In genomic region chr19:50510121-50510670, GRCh38 we compare ENCODE assay signal across 8 cellular contexts. TPM values are rescaled to one million over a fixed set of nuclear protein-coding genes. Genes with fewer than 3 reads are reported as not detected.
A peak's percentile ranks its signal among the peaks of the same experiment; 100 is the strongest.
DNase-seq lines count a peak whose midpoint lies in the region; ATAC-seq and TF ChIP-seq lines count a peak whose summit lies in the region.

No MANE protein-coding gene starts in this region.

- H3K27ac Mint-ChIP-seq in dendritic cell treated with granulocyte-macrophage colony-stimulating factor and Interleukin-4, amounts not matched to agents 40 ng/mL and 50 ng/mL, for 4 days, result peak overlapping the region; percentile 84

- no peak overlapping the region for H2AFZ ChIP-seq in Karpas-422 (ENCODE audit: low read length)

- no peak for TF ChIP-seq CTCF in AG04449 (IDR thresholded peaks at IDR 0.05; ENCODE audit: insufficient read depth, low read length, missing control alignments)

- POLR2A ChIA-PET in AG04449 (lab: Yijun Ruan, JAX), result interaction anchor here (0.8 to 1.0 kb wide), 2 partner anchors 9 to 67 kb away, joined by 4 to 6 read pairs; no protein-coding TSS in a partner anchor

- H3K9me3 Mint-ChIP-seq in dendritic cell treated with granulocyte-macrophage colony-stimulating factor and Interleukin-4, amounts not matched to agents 40 ng/mL and 50 ng/mL, for 4 days, result no peaks in the 10 kb centered on the region

- DNase-seq in AG04449 (ENCODE audit: low read depth, low spot score) (no peak), Karpas-422 (no peak), myocyte (ENCODE audit: low read depth) (peak; percentile 10), A172 (ENCODE audit: low spot score) (no peak)
- DNase-seq in stimulated activated CD4-positive, alpha-beta T cell treated with anti-CD3 and anti-CD28 coated beads, Interleukin-2, amount 100 ng/mL, for 24 hours, result no peak

- H3K36me3 ChIP-seq in Karpas-422 (ENCODE audit: insufficient read depth, low read length), result no peaks in the 10 kb centered on the region

- H3K36me3 Mint-ChIP-seq in dendritic cell treated with granulocyte-macrophage colony-stimulating factor and Interleukin-4, amounts not matched to agents 40 ng/mL and 50 ng/mL, for 4 days (ENCODE audit: low read depth), result peaks cover 53% of the 10 kb centered on the region

- H3K27me3 Mint-ChIP-seq in dendritic cell treated with granulocyte-macrophage colony-stimulating factor and Interleukin-4, amounts not matched to agents 40 ng/mL and 50 ng/mL, for 4 days, result peaks cover 18% of the 10 kb centered on the region

- intact Hi-C loops in dendritic cell treated with granulocyte-macrophage colony-stimulating factor and Interleukin-4, amounts not matched to agents 40 ng/mL and 50 ng/mL, for 4 days (cut with micrococcal nuclease), result no loop called here

- H3K4me1 Mint-ChIP-seq in dendritic cell treated with granulocyte-macrophage colony-stimulating factor and Interleukin-4, amounts not matched to agents 40 ng/mL and 50 ng/mL, for 4 days (ENCODE audit: low read depth), result peaks cover 42% of the 10 kb centered on the region

- H3K4me1 ChIP-seq in Karpas-422 (ENCODE audit: low read length), result peaks cover 16% of the 10 kb centered on the region

- peak overlapping the region; percentile 89 for H3K4me3 ChIP-seq in AG04449 (ENCODE audit: low read depth, low read length)
- H3K4me3 ChIP-seq in Karpas-422 (ENCODE audit: low read length), result peak overlapping the region; percentile 77

- peak overlapping the region; percentile 78 for H3K4me2 ChIP-seq in Karpas-422 (ENCODE audit: low read depth, low read length, poor library complexity, severe bottlenecking)

- H3K27ac ChIP-seq in Karpas-422 (ENCODE audit: low read length), result no peak overlapping the region; the same call in 1 of the 2 replicates

- H3K79me2 ChIP-seq in Karpas-422 (ENCODE audit: low read length), result no peaks in the 10 kb centered on the region; the same call in 1 of the 2 replicates

- CTCF ChIA-PET in AG04449 (lab: Yijun Ruan, JAX), result interaction anchor here (0.9 to 3.2 kb wide), 5 partner anchors 23 to 412 kb away, joined by 3 to 17 read pairs (median 3); no protein-coding TSS in a partner anchor

- ATAC-seq in GM18870 (IDR thresholded peaks at IDR 0.05; ENCODE audit: unreplicated experiment) (no peak), GM21619 (IDR thresholded peaks at IDR 0.05; ENCODE audit: unreplicated experiment) (no peak)

- peak overlapping the region; percentile 78 for H3K9ac ChIP-seq in Karpas-422 (ENCODE audit: low read length)

- no peaks in the 10 kb centered on the region for H4K20me1 ChIP-seq in Karpas-422 (ENCODE audit: insufficient read depth, low read depth, low read length)

- H3K9me2 ChIP-seq in Karpas-422 (replicated peaks; ENCODE audit: insufficient read depth, low read length), result no peaks in the 10 kb centered on the region

- H3K27me3 ChIP-seq in Karpas-422 (ENCODE audit: low read length), result no peaks in the 10 kb centered on the region

- peak overlapping the region; percentile 72 for H3K4me3 Mint-ChIP-seq in dendritic cell treated with granulocyte-macrophage colony-stimulating factor and Interleukin-4, amounts not matched to agents 40 ng/mL and 50 ng/mL, for 4 days

- no peaks in the 10 kb centered on the region for H3K9me3 ChIP-seq in Karpas-422 (ENCODE audit: low read length)

RNA-seq across cellular contexts. Expression of gene JOSD2, which starts 0.8 kb away (rescaled TPM):
- total RNA-seq in Karpas-422 (2014; rRNA removed; shearing (Covaris generic); ENCODE audit: low replicate concordance), result 15.8 and 42.3 TPM in 2 replicates
- 29.8 and 39.9 TPM in 2 replicates for total RNA-seq in myocyte
- 68.9 TPM for polyA plus RNA-seq in myocyte (2012)
- total RNA-seq in A172 (2014; rRNA removed; shearing (Covaris generic)), result 38.4 and 44.4 TPM in 2 replicates

RNA-seq across cellular contexts. Expression of gene ASPDH, which starts 3.5 kb away (rescaled TPM):
- not detected in 2 replicates for total RNA-seq in Karpas-422 (2014; rRNA removed; shearing (Covaris generic); ENCODE audit: low replicate concordance)
- not detected in 2 replicates for total RNA-seq in myocyte
- 0.45 TPM for polyA plus RNA-seq in myocyte (2012)
- 0.36 TPM in 1 of 2 replicates, not detected in the other for total RNA-seq in A172 (2014; rRNA removed; shearing (Covaris generic))

RNA-seq across cellular contexts. Expression of gene GARIN5A, which starts 33.5 kb away (rescaled TPM):
- 1.2 TPM in 1 of 2 replicates, not detected in the other for total RNA-seq in Karpas-422 (2014; rRNA removed; shearing (Covaris generic); ENCODE audit: low replicate concordance)
- total RNA-seq in myocyte, result 1.5 and 3.0 TPM in 2 replicates
- 1.9 TPM for polyA plus RNA-seq in myocyte (2012)
- total RNA-seq in A172 (2014; rRNA removed; shearing (Covaris generic)), result 1.6 TPM in 1 of 2 replicates, not detected in the other

RNA-seq across cellular contexts. Expression of gene EMC10, which starts 33.9 kb away (rescaled TPM):
- 63.7 and 93.4 TPM in 2 replicates for total RNA-seq in Karpas-422 (2014; rRNA removed; shearing (Covaris generic); ENCODE audit: low replicate concordance)
- 207 and 210 TPM in 2 replicates for total RNA-seq in myocyte
- 162 TPM for polyA plus RNA-seq in myocyte (2012)
- 61.5 and 64.7 TPM in 2 replicates for total RNA-seq in A172 (2014; rRNA removed; shearing (Covaris generic))

RNA-seq across cellular contexts. Expression of gene LRRC4B, which starts 58.0 kb away (rescaled TPM):
- total RNA-seq in Karpas-422 (2014; rRNA removed; shearing (Covaris generic); ENCODE audit: low replicate concordance), result not detected in 2 replicates
- 0.05 TPM in 1 of 2 replicates, not detected in the other for total RNA-seq in myocyte
- 0.08 TPM for polyA plus RNA-seq in myocyte (2012)
- total RNA-seq in A172 (2014; rRNA removed; shearing (Covaris generic)), result 12.3 and 13.5 TPM in 2 replicates
